ENCODE assay signal across 22 cellular contexts in the genomic region with DNA sequence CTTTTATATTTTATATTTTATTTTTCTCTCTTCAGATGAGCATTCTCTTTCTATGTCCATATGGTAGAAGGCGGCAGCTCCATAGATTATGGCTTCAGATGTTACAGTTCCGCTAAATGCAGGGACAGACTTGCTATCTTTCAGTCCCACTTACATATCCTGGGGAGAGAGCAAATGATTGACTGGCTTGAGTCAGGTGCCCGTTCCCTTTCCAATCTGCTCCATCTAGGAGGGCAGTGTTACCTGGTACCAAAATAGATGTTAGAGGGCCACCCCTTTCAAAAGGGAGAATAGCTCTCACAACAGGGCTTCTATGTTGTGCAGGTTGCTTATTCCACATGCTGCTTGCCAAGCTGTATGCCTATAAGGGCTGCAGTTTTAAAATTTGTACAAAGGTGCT. TPM values are rescaled to one million over a fixed set of nuclear protein-coding genes. Genes with fewer than 3 reads are reported as not detected.
A peak's percentile ranks its signal among the peaks of the same experiment; 100 is the strongest.
DNase-seq lines count a peak whose midpoint lies in the region; TF ChIP-seq lines count a peak whose summit lies in the region.
"Had no signal": no experiment of that assay in that cellular context is flagged by ENCODE, and none has a peak within 500 bp of the region (broad histone marks: within the 10 kb centered on the region; RNA-seq: fewer than 3 reads in every experiment).

No MANE protein-coding gene starts in this region.

- no peak overlapping the region for H2AFZ ChIP-seq in OCI-LY7 (ENCODE audit: low read length)
- H2AFZ ChIP-seq: PC-9 had no signal

- TF ChIP-seq POLR2A in uterus (IDR thresholded peaks at IDR 0.05), result no peak

- CTCF ChIA-PET in HEK293T (lab: Yijun Ruan, JAX), result no interaction called here
- CTCF ChIA-PET in OCI-LY7 (lab: Charles Lee; ENCODE audit: unreplicated experiment), result no interaction called here

- H3K27me3 ChIP-seq in skeletal muscle tissue (ENCODE audit: control insufficient read depth in 3 of 3, insufficient read depth in 3 of 3, low read length in 3 of 3) (no peaks in the 10 kb centered on the region), uterus (no peaks in the 10 kb centered on the region)
- H3K27me3 ChIP-seq: MG63, SJSA1 had no signal

- H3K36me3 ChIP-seq in OCI-LY7 (ENCODE audit: insufficient read depth, low read length) (peaks cover 34% of the 10 kb centered on the region), skeletal muscle tissue (ENCODE audit: control insufficient read depth in 3 of 3, insufficient read depth in 3 of 3, low read length in 3 of 3) (no peaks in the 10 kb centered on the region), uterus (no peaks in the 10 kb centered on the region)

- no TSS peak for BruUV-seq in OCI-LY7 (replicated peaks; lab: Mats Ljungman, UMichigan)

- H3K4me1 Mint-ChIP-seq in mesothelial cell of epicardium, result peaks cover 21% of the 10 kb centered on the region

- H3K27me3 Mint-ChIP-seq in mesothelial cell of epicardium (ENCODE audit: low read depth), result no peaks in the 10 kb centered on the region

- peak overlapping the region in 1 of 3 donors; percentile 2 for H3K9ac ChIP-seq in skeletal muscle tissue (ENCODE audit: low read depth in 1 of 3, low read length in 3 of 3)

- TF ChIP-seq CTCF in OCI-LY7 (conservative IDR thresholded peaks at IDR 0.05; ENCODE audit: low read length), result no peak
- TF ChIP-seq CTCF in mesothelial cell of epicardium (IDR thresholded peaks at IDR 0.05; ENCODE audit: unreplicated experiment), result no peak
- no peak for TF ChIP-seq CTCF in uterus (IDR thresholded peaks at IDR 0.05)

- H3K27ac Mint-ChIP-seq in mesothelial cell of epicardium, result peak overlapping the region; percentile 15

- peaks cover 22% of the 10 kb centered on the region; the same call in 1 of the 2 replicates for H4K20me1 ChIP-seq in OCI-LY7 (ENCODE audit: insufficient read depth, low read length)

- H3K9me3 ChIP-seq in OCI-LY7 (ENCODE audit: low read length), result peaks cover 5% of the 10 kb centered on the region; the same call in 1 of the 2 replicates
- H3K9me3 ChIP-seq in skeletal muscle tissue (ENCODE audit: control insufficient read depth in 3 of 3, low read length in 3 of 3), result no peaks in the 10 kb centered on the region
- no peaks in the 10 kb centered on the region for H3K9me3 ChIP-seq in uterus
- H3K9me3 ChIP-seq: MG63, SJSA1 had no signal

- intact Hi-C loops in OCI-LY7 (cut with micrococcal nuclease; ENCODE audit: unreplicated experiment), result loop anchor here (2.0 to 5.0 kb wide), 2 partner anchors 41 to 45 kb away; partner anchors contain the start of gene ERBIN
- intact Hi-C loops in uterus (cut with DNase I; ENCODE audit: low total_unique reads), result no loop called here

- H3K9me2 ChIP-seq in OCI-LY7 (ENCODE audit: insufficient read depth, low read length), result no peaks in the 10 kb centered on the region

- H3K27ac ChIP-seq in OCI-LY7 (ENCODE audit: low read depth, low read length, poor library complexity, severe bottlenecking) (peak overlapping the region; percentile 82), skeletal muscle tissue (ENCODE audit: low read depth, low read length) (peak overlapping the region; percentile 85), uterus (no peak overlapping the region)
- H3K27ac ChIP-seq: C4-2B, HL-60, SJSA1 had no signal

- DNase-seq in HEK293T (ENCODE audit: extremely low spot score), result no peak
- DNase-seq in OCI-LY7 (ENCODE audit: low spot score), result no peak
- no peak for DNase-seq in mesothelial cell of epicardium (ENCODE audit: low spot score in 2 of 2, unreplicated experiment in 2 of 2)
- DNase-seq in SIG-M5 (lab: John Stamatoyannopoulos, UW), result no peak
- DNase-seq in D341Med (ENCODE audit: low spot score), result no peak
- DNase-seq in uterus, result no peak
- DNase-seq: ACHN, Caco-2, DMS153, GDM1, H7, IMR-90, Kasumi-1, MG63, NCI-H1092 treated with DMSO at 0.1 percent for 48 hours, NCI-H510A treated with DMSO at 0.1 percent for 48 hours, NCI-H82, PC-9 had no signal

- H3K4me2 ChIP-seq in OCI-LY7 (ENCODE audit: low read length), result peak overlapping the region; percentile 69; the same call in 1 of the 2 replicates
- H3K4me2 ChIP-seq: PC-9 had no signal

- H3K36me3 Mint-ChIP-seq in mesothelial cell of epicardium, result peaks cover 25% of the 10 kb centered on the region

- H3K4me3 ChIP-seq in OCI-LY7 (ENCODE audit: low read depth, low read length, poor library complexity, severe bottlenecking), result no peak overlapping the region
- H3K4me3 ChIP-seq in skeletal muscle tissue (ENCODE audit: low read length in 3 of 3), result peak overlapping the region in 1 of 3 donors; percentile 9
- no peak overlapping the region for H3K4me3 ChIP-seq in uterus
- H3K4me3 ChIP-seq: MG63, PC-9, SJSA1 had no signal

- H3K79me2 ChIP-seq in OCI-LY7 (ENCODE audit: insufficient read depth, low read depth, low read length), result peaks cover 97% of the 10 kb centered on the region

- no peak overlapping the region for H3K4me3 Mint-ChIP-seq in mesothelial cell of epicardium

- peaks cover 47% of the 10 kb centered on the region for H3K4me1 ChIP-seq in OCI-LY7 (ENCODE audit: insufficient read depth, low read length, poor library complexity, severe bottlenecking)
- H3K4me1 ChIP-seq in skeletal muscle tissue (ENCODE audit: control insufficient read depth in 3 of 3, insufficient read depth in 3 of 3, low read length in 3 of 3), result peaks cover 19 to 43% (median 20%) of the 10 kb centered on the region in 3 donors
- H3K4me1 ChIP-seq in uterus, result peaks cover 0 to 3% of the 10 kb centered on the region in 2 donors
- H3K4me1 ChIP-seq: Caco-2 had no signal

- H3K9me3 Mint-ChIP-seq in mesothelial cell of epicardium, result peaks cover 17% of the 10 kb centered on the region

- POLR2A ChIA-PET in HEK293T (lab: Yijun Ruan, JAX) (no interaction called here), OCI-LY7 (lab: Charles Lee) (interaction anchor here (0.5 to 3.2 kb wide), 15 partner anchors 9 to 734 kb away, joined by 3 to 11 read pairs (median 4); partner anchors contain the start of gene ERBIN)

TF ChIP-seq in HEK293T, 16 proteins besides CTCF, POLR2A, EP300 and RAD21:
- TF ChIP-seq LEF1 (IDR thresholded peaks at IDR 0.05; ENCODE audit: borderline replicate concordance), result no peak
- TF ChIP-seq PKNOX1 (IDR thresholded peaks at IDR 0.05), result peak; percentile 41; the same call in 1 of the 2 replicates

RNA-seq across cellular contexts. Expression of gene ERBIN, which starts 45.3 kb away (rescaled TPM):
- 81.8 and 84.5 TPM in 2 replicates for total RNA-seq in OCI-LY7 (2014; rRNA removed; shearing (Covaris generic))
- total RNA-seq in OCI-LY7 (2022) (132 and 163 TPM in 2 replicates), mesothelial cell of epicardium (75.7 to 83.3 TPM (median 81.8 TPM) in 3 replicates), skeletal muscle tissue (91.9 TPM), uterus (100 to 1,000 TPM in 1 of 4 donors, 10 to 100 TPM in 3; 26.1 to 159 (median 81.8) TPM)

Comparison
In these comparisons a context has a peak if more than half of its experiments do, and no peak if none do; other contexts are left out.
1. H3K27ac ChIP-seq: peak in OCI-LY7 (single experiment) and skeletal muscle tissue (single experiment); none in uterus (0 of 2).